6 cellular contexts compared by ENCODE assay signal in the genomic region with DNA sequence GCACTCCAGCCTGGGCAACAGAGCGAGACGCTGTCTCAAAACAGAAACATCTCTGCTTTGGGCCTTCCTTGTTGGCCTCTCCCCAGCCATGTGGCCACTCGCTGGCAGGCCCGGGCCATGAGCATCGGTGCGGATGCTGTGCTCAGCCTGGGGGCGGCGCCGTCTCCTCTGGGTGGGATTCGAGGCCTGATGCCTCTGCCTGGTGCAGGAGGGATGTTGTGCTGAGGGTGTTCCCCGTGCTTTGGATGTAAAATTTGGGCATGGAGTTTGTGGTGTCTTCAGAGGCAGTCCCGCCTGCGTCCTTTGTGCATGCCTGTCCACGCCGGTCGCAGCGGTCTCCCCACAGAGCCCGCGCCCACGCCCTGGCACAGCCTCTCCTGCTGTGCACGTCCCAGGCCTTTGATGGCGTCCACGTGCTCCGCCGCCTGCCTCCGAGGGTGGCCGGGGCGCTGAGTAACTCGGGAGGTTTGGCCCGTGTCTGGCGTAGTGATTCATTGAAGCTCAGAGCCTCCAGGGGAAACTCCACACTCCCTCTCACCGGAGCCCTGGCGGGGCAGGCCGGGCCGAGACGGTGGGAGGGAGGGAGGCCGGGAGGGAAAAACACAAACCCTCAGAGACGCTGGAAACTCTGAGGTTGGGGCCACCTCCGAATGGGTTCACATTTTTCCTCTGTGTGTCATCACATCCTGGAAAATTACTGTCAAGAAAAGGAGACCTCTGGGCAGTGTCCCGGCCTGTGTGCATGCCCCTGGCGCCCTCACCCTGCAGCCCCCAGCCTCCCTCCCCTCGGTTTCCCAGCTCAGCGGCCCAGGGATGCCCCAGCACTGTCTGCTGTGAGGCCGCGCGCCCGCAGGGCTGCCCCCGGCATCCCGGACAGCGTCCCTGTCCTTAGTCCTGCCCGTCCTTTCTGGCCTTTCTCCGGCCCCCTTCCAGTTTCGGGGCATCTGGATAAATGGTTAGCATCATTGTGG. TPM values are rescaled to one million over a fixed set of nuclear protein-coding genes. Genes with fewer than 3 reads are reported as not detected.
DNase-seq lines count a peak whose midpoint lies in the region; ATAC-seq and TF ChIP-seq lines count a peak whose summit lies in the region.

No MANE protein-coding gene starts in this region.

- H3K9me3 Mint-ChIP-seq in naive thymus-derived CD8-positive, alpha-beta T cell: no peaks in the 10 kb centered on the region

- POLR2A ChIA-PET in SK-N-SH (lab: Yijun Ruan, JAX): no interaction called here
- POLR2A ChIA-PET in naive thymus-derived CD8-positive, alpha-beta T cell (lab: Charles Lee): interaction anchor here (0.7 kb wide), 1 partner anchor 406 kb away, joined by 3 read pairs; no protein-coding TSS in a partner anchor

- peaks cover 16 to 44% of the 10 kb centered on the region in 2 experiments; a peak in 3 of 4 replicates for H3K4me1 ChIP-seq in SK-N-SH (ENCODE audit: control insufficient read depth in 1 of 2, insufficient read depth in 2 of 2, low read depth in 1 of 2, low read length in 1 of 2)

- H3K4me3 ChIP-seq in AG10803 (ENCODE audit: low read length) (no peak overlapping the region), SK-N-SH (ENCODE audit: low read depth in 2 of 2, low read length in 1 of 2) (no peak overlapping the region; a peak in 1 of 4 replicates)

- H3K27me3 Mint-ChIP-seq in naive thymus-derived CD8-positive, alpha-beta T cell: no peaks in the 10 kb centered on the region

- peaks cover 28% of the 10 kb centered on the region for H3F3A ChIP-seq in SK-N-SH (replicated peaks; ENCODE audit: insufficient read depth)

- no peaks in the 10 kb centered on the region for H3K27me3 ChIP-seq in SK-N-SH (ENCODE audit: insufficient read depth)

- peak overlapping the region; percentile 41 to 90 for H3K27ac ChIP-seq in SK-N-SH (ENCODE audit: low read depth in 2 of 2, low read length in 1 of 2)

- no peak for TF ChIP-seq RAD21 in SK-N-SH (IDR thresholded peaks at IDR 0.05; ENCODE audit: low read length)

- TF ChIP-seq CTCF in AG10803 (conservative IDR thresholded peaks at IDR 0.05; ENCODE audit: low read length) (no peak), SK-N-SH (IDR thresholded peaks at IDR 0.05) (peak; percentile 23)

- peaks cover 16% of the 10 kb centered on the region for H3K79me2 ChIP-seq in SK-N-SH (ENCODE audit: insufficient read depth)

- peak; percentile 11 for ATAC-seq in left colon
- no peak for ATAC-seq in naive thymus-derived CD8-positive, alpha-beta T cell
- ATAC-seq in GM21528 (IDR thresholded peaks at IDR 0.05; ENCODE audit: low FRiP score, unreplicated experiment): no peak

- no peaks in the 10 kb centered on the region for H3K36me3 ChIP-seq in SK-N-SH (replicated peaks in 1 of 2; ENCODE audit: control insufficient read depth in 1 of 2, insufficient read depth in 2 of 2, low read length in 1 of 2)

- 30% methylated on average over 47 of the region's 53 CpGs for WGBS in SK-N-SH (ENCODE audit: low lambda C conversion rate)

- DNase-seq in AG10803 (ENCODE audit: low read depth) (peak; percentile 93), SK-N-SH (no peak), left colon (peak in 1 of 2 donors; percentile 35), COLO668 (lab: John Stamatoyannopoulos, UW; ENCODE audit: unreplicated experiment) (no peak)
- DNase-seq in naive thymus-derived CD8-positive, alpha-beta T cell: no peak

- peak overlapping the region; percentile 75 for H3K4me2 ChIP-seq in SK-N-SH

- H3K4me1 Mint-ChIP-seq in naive thymus-derived CD8-positive, alpha-beta T cell: peaks cover 0 to 4% (median 0%) of the 10 kb centered on the region in 4 donors

- H3K36me3 Mint-ChIP-seq in naive thymus-derived CD8-positive, alpha-beta T cell: no peaks in the 10 kb centered on the region

- intact Hi-C loops in left colon (cut with DNase I, micrococcal nuclease): no loop called here

- H2AFZ ChIP-seq in SK-N-SH (ENCODE audit: low read depth): peak overlapping the region; percentile 36; the same call in 1 of the 2 replicates

- no peak overlapping the region for H3K27ac Mint-ChIP-seq in naive thymus-derived CD8-positive, alpha-beta T cell

- no peaks in the 10 kb centered on the region for H3K9me2 ChIP-seq in SK-N-SH

- no peaks in the 10 kb centered on the region for H3K9me3 ChIP-seq in SK-N-SH

- CTCF ChIA-PET in SK-N-SH (lab: Yijun Ruan, JAX): interaction anchor here (1.2 to 4.4 kb wide), 6 partner anchors 12 to 43 kb away, joined by 3 to 53 read pairs (median 7); partner anchors contain the start of gene NOTUM

- no peak overlapping the region for H3K4me3 Mint-ChIP-seq in naive thymus-derived CD8-positive, alpha-beta T cell

- no peaks in the 10 kb centered on the region for H4K20me1 ChIP-seq in SK-N-SH (ENCODE audit: insufficient read depth)

- H3K9ac ChIP-seq in SK-N-SH: peak overlapping the region; percentile 72

- peak in 1 of 2 experiments; percentile 90; a peak in 2 of 4 replicates for TF ChIP-seq EP300 in SK-N-SH (IDR thresholded peaks at IDR 0.05; ENCODE audit: borderline replicate concordance in 1 of 2, low read depth in 1 of 2, low read length in 1 of 2)

TF ChIP-seq in SK-N-SH, 30 proteins besides CTCF, POLR2A, EP300 and RAD21 (continues in another document):
- TF ChIP-seq RFX5 (IDR thresholded peaks at IDR 0.05; ENCODE audit: low read length) (no peak), TEAD4 (IDR thresholded peaks at IDR 0.05; ENCODE audit: borderline replicate concordance, insufficient read depth) (peak; percentile 88), GATA2 (CRISPR knock-in tag; IDR thresholded peaks at IDR 0.05) (no peak), GABPA (IDR thresholded peaks at IDR 0.05; ENCODE audit: low read depth) (no peak), NRF1 (IDR thresholded peaks at IDR 0.05; ENCODE audit: low read depth, low read length) (no peak), USF1 (IDR thresholded peaks at IDR 0.05; ENCODE audit: borderline replicate concordance, low read depth) (peak; percentile 80), MEF2A (IDR thresholded peaks at IDR 0.05; ENCODE audit: borderline replicate concordance, low read depth) (no peak), MAX (IDR thresholded peaks at IDR 0.05; ENCODE audit: low read depth) (peak; percentile 100), RXRA (IDR thresholded peaks at IDR 0.05; ENCODE audit: borderline replicate concordance, low read depth) (peak; percentile 89; the same call in 1 of the 2 replicates)
- TF ChIP-seq, protein P1, sequence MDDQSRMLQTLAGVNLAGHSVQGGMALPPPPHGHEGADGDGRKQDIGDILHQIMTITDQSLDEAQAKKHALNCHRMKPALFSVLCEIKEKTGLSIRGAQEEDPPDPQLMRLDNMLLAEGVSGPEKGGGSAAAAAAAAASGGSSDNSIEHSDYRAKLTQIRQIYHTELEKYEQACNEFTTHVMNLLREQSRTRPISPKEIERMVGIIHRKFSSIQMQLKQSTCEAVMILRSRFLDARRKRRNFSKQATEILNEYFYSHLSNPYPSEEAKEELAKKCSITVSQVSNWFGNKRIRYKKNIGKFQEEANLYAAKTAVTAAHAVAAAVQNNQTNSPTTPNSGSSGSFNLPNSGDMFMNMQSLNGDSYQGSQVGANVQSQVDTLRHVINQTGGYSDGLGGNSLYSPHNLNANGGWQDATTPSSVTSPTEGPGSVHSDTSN (IDR thresholded peaks at IDR 0.05): peak; percentile 84

RNA-seq across cellular contexts. Expression of gene CENPX, which starts 19.0 kb away (rescaled TPM):
- 247 and 255 TPM in 2 replicates for polyA plus RNA-seq in SK-N-SH (2012; rRNA removed)
- 145 and 202 TPM in 2 replicates for polyA plus RNA-seq in SK-N-SH (2012; cell fraction: cytosol; rRNA removed)
- polyA plus RNA-seq in SK-N-SH (2012; cell fraction: nucleus; rRNA removed): 332 and 419 TPM in 2 replicates
- 100 to 1,000 TPM in 1 of 2 donors, 10 to 100 TPM in 1; 83.3 to 127 TPM for total RNA-seq in left colon
- 10 to 100 TPM; 33.6 to 37.6 TPM for total RNA-seq in naive thymus-derived CD8-positive, alpha-beta T cell
- 10 to 100 TPM; 42.7 to 63.0 (median 50.7) TPM for polyA plus RNA-seq in naive thymus-derived CD8-positive, alpha-beta T cell

RNA-seq across cellular contexts. Expression of gene LRRC45, which starts 19.4 kb away (rescaled TPM):
- 30.3 and 31.5 TPM in 2 replicates for polyA plus RNA-seq in SK-N-SH (2012; rRNA removed)
- 9.3 and 14.9 TPM in 2 replicates for polyA plus RNA-seq in SK-N-SH (2012; cell fraction: cytosol; rRNA removed)
- 125 and 148 TPM in 2 replicates for polyA plus RNA-seq in SK-N-SH (2012; cell fraction: nucleus; rRNA removed)
- total RNA-seq in left colon: 10 to 100 TPM; 14.2 to 20.8 TPM
- total RNA-seq in naive thymus-derived CD8-positive, alpha-beta T cell: 10 to 100 TPM; 11.4 to 12.5 TPM
- 1 to 10 TPM; 2.7 to 6.0 (median 4.2) TPM for polyA plus RNA-seq in naive thymus-derived CD8-positive, alpha-beta T cell

RNA-seq across cellular contexts. Expression of gene ASPSCR1, which starts 26.3 kb away (rescaled TPM):
- polyA plus RNA-seq in SK-N-SH (2012; rRNA removed): 27.5 and 36.2 TPM in 2 replicates
- polyA plus RNA-seq in SK-N-SH (2012; cell fraction: cytosol; rRNA removed): 13.9 and 21.1 TPM in 2 replicates
- polyA plus RNA-seq in SK-N-SH (2012; cell fraction: nucleus; rRNA removed): 98.9 and 121 TPM in 2 replicates
- total RNA-seq in left colon: 10 to 100 TPM; 29.8 to 35.9 TPM
- 10 to 100 TPM; 43.0 to 47.7 TPM for total RNA-seq in naive thymus-derived CD8-positive, alpha-beta T cell
- polyA plus RNA-seq in naive thymus-derived CD8-positive, alpha-beta T cell: 10 to 100 TPM; 28.1 to 33.4 (median 29.1) TPM

RNA-seq across cellular contexts. Expression of gene RAC3, which starts 27.8 kb away (rescaled TPM):
- 69.9 and 83.6 TPM in 2 replicates for polyA plus RNA-seq in SK-N-SH (2012; rRNA removed)
- 34.1 and 51.7 TPM in 2 replicates for polyA plus RNA-seq in SK-N-SH (2012; cell fraction: cytosol; rRNA removed)
- 103 and 145 TPM in 2 replicates for polyA plus RNA-seq in SK-N-SH (2012; cell fraction: nucleus; rRNA removed)
- 1 to 10 TPM; 4.2 to 9.0 TPM for total RNA-seq in left colon
- 1 to 10 TPM; 1.4 to 1.5 TPM for total RNA-seq in naive thymus-derived CD8-positive, alpha-beta T cell
- not detected for polyA plus RNA-seq in naive thymus-derived CD8-positive, alpha-beta T cell

RNA-seq across cellular contexts. Expression of gene DCXR, which starts 33.8 kb away (rescaled TPM):
- polyA plus RNA-seq in SK-N-SH (2012; rRNA removed): 153 and 190 TPM in 2 replicates
- 75.6 and 113 TPM in 2 replicates for polyA plus RNA-seq in SK-N-SH (2012; cell fraction: cytosol; rRNA removed)
- 168 and 433 TPM in 2 replicates for polyA plus RNA-seq in SK-N-SH (2012; cell fraction: nucleus; rRNA removed)
- total RNA-seq in left colon: 100 to 1,000 TPM; 111 to 137 TPM
- 10 to 100 TPM; 72.5 to 81.0 TPM for total RNA-seq in naive thymus-derived CD8-positive, alpha-beta T cell
- polyA plus RNA-seq in naive thymus-derived CD8-positive, alpha-beta T cell: 100 to 1,000 TPM; 113 to 185 (median 127) TPM
